In genomic region chr3:105085506-105085905, GRCh38 we compare ENCODE assay signal across 18 cellular contexts.
DNase-seq lines count a peak whose midpoint lies in the region; ATAC-seq, FAIRE-seq and TF ChIP-seq lines count a peak whose summit lies in the region.
"Had no signal": no experiment of that assay in that cellular context is flagged by ENCODE, and none has a peak within 500 bp of the region (broad histone marks: within the 10 kb centered on the region; RNA-seq: fewer than 3 reads in every experiment).

No MANE protein-coding gene starts in this region.

- DNase-seq in ACHN: peak; percentile 71
- peak; percentile 41 for DNase-seq in astrocyte of the hippocampus (ENCODE audit: low read depth, low spot score)
- DNase-seq in kidney: no peak
- no peak for DNase-seq in natural killer cell treated with Interleukin-12 subunit alpha and Interleukin-12 subunit beta and Interleukin-15 and Interleukin-18, amount 100 ng/mL, for 72 hours (ENCODE audit: low spot score)
- no peak for DNase-seq in activated CD4-positive, alpha-beta memory T cell treated with anti-CD3 and anti-CD28 coated beads, Interleukin-2, amount 10 ng/mL, durations not matched to agents 7 days and 5 days
- no peak for DNase-seq in T-helper 17 cell
- DNase-seq: Calu3; CD4-positive, alpha-beta memory T cell; DMS79 treated with DMSO at 0.1 percent for 48 hours; GF-D8; GOT3; H7 had no signal

- H3K9ac ChIP-seq in kidney (ENCODE audit: low read length in 2 of 2): no peak overlapping the region
- H3K9ac ChIP-seq: BLaER1 had no signal

- TF ChIP-seq CTCF in kidney (IDR thresholded peaks at IDR 0.05; ENCODE audit: borderline replicate concordance, extremely low read depth, insufficient read depth) (no peak), nephron (IDR thresholded peaks at IDR 0.05; ENCODE audit: unreplicated experiment in 3 of 3) (no peak)

- CTCF ChIA-PET in activated CD4-positive, alpha-beta memory T cell treated with anti-CD3 and anti-CD28 coated beads, Interleukin-2, amount 10 ng/mL, durations not matched to agents 7 days and 5 days (lab: Charles Lee): no interaction called here

- no peak overlapping the region for H3K4me3 Mint-ChIP-seq in nephron
- H3K4me3 Mint-ChIP-seq in natural killer cell treated with Interleukin-12 subunit alpha and Interleukin-12 subunit beta and Interleukin-15 and Interleukin-18, amount 100 ng/mL, for 72 hours: no peak overlapping the region
- no peak overlapping the region for H3K4me3 Mint-ChIP-seq in activated CD4-positive, alpha-beta memory T cell treated with anti-CD3 and anti-CD28 coated beads, Interleukin-2, amount 10 ng/mL, durations not matched to agents 7 days and 5 days
- no peak overlapping the region for H3K4me3 Mint-ChIP-seq in T-helper 17 cell
- H3K4me3 Mint-ChIP-seq: CD14-positive monocyte; CD4-positive, alpha-beta memory T cell had no signal

- H3K27me3 Mint-ChIP-seq in nephron (ENCODE audit: low read depth): no peaks in the 10 kb centered on the region
- no peaks in the 10 kb centered on the region for H3K27me3 Mint-ChIP-seq in natural killer cell treated with Interleukin-12 subunit alpha and Interleukin-12 subunit beta and Interleukin-15 and Interleukin-18, amount 100 ng/mL, for 72 hours
- no peaks in the 10 kb centered on the region for H3K27me3 Mint-ChIP-seq in activated CD4-positive, alpha-beta memory T cell treated with anti-CD3 and anti-CD28 coated beads, Interleukin-2, amount 10 ng/mL, durations not matched to agents 7 days and 5 days
- H3K27me3 Mint-ChIP-seq in T-helper 17 cell: no peaks in the 10 kb centered on the region
- H3K27me3 Mint-ChIP-seq: CD4-positive, alpha-beta memory T cell had no signal

- H3K4me1 Mint-ChIP-seq in nephron (peaks cover 22% of the 10 kb centered on the region), T-helper 17 cell (no peaks in the 10 kb centered on the region)
- no peaks in the 10 kb centered on the region for H3K4me1 Mint-ChIP-seq in natural killer cell treated with Interleukin-12 subunit alpha and Interleukin-12 subunit beta and Interleukin-15 and Interleukin-18, amount 100 ng/mL, for 72 hours (ENCODE audit: low read depth in 2 of 2)
- H3K4me1 Mint-ChIP-seq in activated CD4-positive, alpha-beta memory T cell treated with anti-CD3 and anti-CD28 coated beads, Interleukin-2, amount 10 ng/mL, durations not matched to agents 7 days and 5 days: no peaks in the 10 kb centered on the region
- H3K4me1 Mint-ChIP-seq: CD14-positive monocyte; CD4-positive, alpha-beta memory T cell had no signal

- H3K27ac Mint-ChIP-seq in nephron (peak overlapping the region; percentile 46 to 52 (median 48)), T-helper 17 cell (no peak overlapping the region)
- no peak overlapping the region for H3K27ac Mint-ChIP-seq in natural killer cell treated with Interleukin-12 subunit alpha and Interleukin-12 subunit beta and Interleukin-15 and Interleukin-18, amount 100 ng/mL, for 72 hours
- no peak overlapping the region for H3K27ac Mint-ChIP-seq in activated CD4-positive, alpha-beta memory T cell treated with anti-CD3 and anti-CD28 coated beads, Interleukin-2, amount 10 ng/mL, durations not matched to agents 7 days and 5 days
- H3K27ac Mint-ChIP-seq: CD14-positive monocyte; CD4-positive, alpha-beta memory T cell had no signal

- no peaks in the 10 kb centered on the region for H3K36me3 ChIP-seq in kidney (ENCODE audit: control insufficient read depth in 1 of 2, insufficient read depth in 2 of 2, low read length in 2 of 2)
- H3K36me3 ChIP-seq: BLaER1 had no signal

- ATAC-seq in natural killer cell treated with Interleukin-12 subunit alpha and Interleukin-12 subunit beta and Interleukin-15 and Interleukin-18, amount 100 ng/mL, for 72 hours: no peak
- no peak for ATAC-seq in T-helper 17 cell
- ATAC-seq: A549, HepG2 had no signal

- no peak overlapping the region for H3K4me3 ChIP-seq in kidney (ENCODE audit: low read length in 2 of 2)
- H3K4me3 ChIP-seq: A549, BLaER1 had no signal

- in situ Hi-C loops in ACHN (cut with HindIII; ENCODE audit: low pct_ligation_motif_present, low pct_unique_long_range_greater_than_20kb, low sequenced_read_pairs): no loop called here

- FAIRE-seq in kidney (lab: Jason Lieb, UNC): peak; percentile 41
- FAIRE-seq: A549, HepG2 had no signal

- H3K36me3 Mint-ChIP-seq in nephron (ENCODE audit: low read depth) (no peaks in the 10 kb centered on the region), T-helper 17 cell (ENCODE audit: low read depth) (no peaks in the 10 kb centered on the region)
- H3K36me3 Mint-ChIP-seq in natural killer cell treated with Interleukin-12 subunit alpha and Interleukin-12 subunit beta and Interleukin-15 and Interleukin-18, amount 100 ng/mL, for 72 hours: no peaks in the 10 kb centered on the region
- H3K36me3 Mint-ChIP-seq in activated CD4-positive, alpha-beta memory T cell treated with anti-CD3 and anti-CD28 coated beads, Interleukin-2, amount 10 ng/mL, durations not matched to agents 7 days and 5 days (ENCODE audit: low read depth): no peaks in the 10 kb centered on the region
- H3K36me3 Mint-ChIP-seq: CD14-positive monocyte; CD4-positive, alpha-beta memory T cell had no signal

- no peak overlapping the region for H3K27ac ChIP-seq in kidney (ENCODE audit: low read depth in 2 of 2, low read length in 2 of 2)
- H3K27ac ChIP-seq: 22Rv1, A549, BLaER1 had no signal

- intact Hi-C loops in kidney (cut with DNase I): no loop called here

- H3K9me3 Mint-ChIP-seq in nephron: peaks cover 5% of the 10 kb centered on the region
- H3K9me3 Mint-ChIP-seq in natural killer cell treated with Interleukin-12 subunit alpha and Interleukin-12 subunit beta and Interleukin-15 and Interleukin-18, amount 100 ng/mL, for 72 hours: peaks cover 8% of the 10 kb centered on the region
- H3K9me3 Mint-ChIP-seq in activated CD4-positive, alpha-beta memory T cell treated with anti-CD3 and anti-CD28 coated beads, Interleukin-2, amount 10 ng/mL, durations not matched to agents 7 days and 5 days: no peaks in the 10 kb centered on the region

- H3K4me1 ChIP-seq in kidney (ENCODE audit: control insufficient read depth in 1 of 2, insufficient read depth in 1 of 2, low read depth in 1 of 2, low read length in 2 of 2): no peaks in the 10 kb centered on the region
- H3K4me1 ChIP-seq: A549, BLaER1 had no signal

- H3K9me3 ChIP-seq in kidney (ENCODE audit: control insufficient read depth in 1 of 2, low read length in 2 of 2) (no peaks in the 10 kb centered on the region), T-helper 17 cell (ENCODE audit: control insufficient read depth, low read length, poor library complexity, severe bottlenecking) (no peaks in the 10 kb centered on the region)
- H3K9me3 ChIP-seq: A549, BLaER1 had no signal

- POLR2A ChIA-PET in activated CD4-positive, alpha-beta memory T cell treated with anti-CD3 and anti-CD28 coated beads, Interleukin-2, amount 10 ng/mL, durations not matched to agents 7 days and 5 days (lab: Charles Lee): no interaction called here

Comparison
In these comparisons a context has a peak if more than half of its experiments do, and no peak if none do; other contexts are left out.
1. DNase-seq: peak in ACHN (single experiment) and astrocyte of the hippocampus (single experiment); none in kidney (single experiment), natural killer cell treated with Interleukin-12 subunit alpha and Interleukin-12 subunit beta and Interleukin-15 and Interleukin-18, amount 100 ng/mL, for 72 hours (single experiment), activated CD4-positive, alpha-beta memory T cell treated with anti-CD3 and anti-CD28 coated beads, Interleukin-2, amount 10 ng/mL, durations not matched to agents 7 days and 5 days (single experiment) and T-helper 17 cell (0 of 3).
2. H3K27ac Mint-ChIP-seq: peak in nephron (3 of 3); none in natural killer cell treated with Interleukin-12 subunit alpha and Interleukin-12 subunit beta and Interleukin-15 and Interleukin-18, amount 100 ng/mL, for 72 hours (0 of 2), activated CD4-positive, alpha-beta memory T cell treated with anti-CD3 and anti-CD28 coated beads, Interleukin-2, amount 10 ng/mL, durations not matched to agents 7 days and 5 days (single experiment) and T-helper 17 cell (single experiment).